ENCODE assay signal across 1 cellular context in genomic region chr17:30104575-30105339, GRCh38.
TF ChIP-seq lines count a peak whose summit lies in the region.

No MANE protein-coding gene starts in this region.

TF ChIP-seq in K562, 482 proteins besides CTCF, POLR2A, EP300 and RAD21 (continued from another document and continues in another):
- TF ChIP-seq, protein P1, sequence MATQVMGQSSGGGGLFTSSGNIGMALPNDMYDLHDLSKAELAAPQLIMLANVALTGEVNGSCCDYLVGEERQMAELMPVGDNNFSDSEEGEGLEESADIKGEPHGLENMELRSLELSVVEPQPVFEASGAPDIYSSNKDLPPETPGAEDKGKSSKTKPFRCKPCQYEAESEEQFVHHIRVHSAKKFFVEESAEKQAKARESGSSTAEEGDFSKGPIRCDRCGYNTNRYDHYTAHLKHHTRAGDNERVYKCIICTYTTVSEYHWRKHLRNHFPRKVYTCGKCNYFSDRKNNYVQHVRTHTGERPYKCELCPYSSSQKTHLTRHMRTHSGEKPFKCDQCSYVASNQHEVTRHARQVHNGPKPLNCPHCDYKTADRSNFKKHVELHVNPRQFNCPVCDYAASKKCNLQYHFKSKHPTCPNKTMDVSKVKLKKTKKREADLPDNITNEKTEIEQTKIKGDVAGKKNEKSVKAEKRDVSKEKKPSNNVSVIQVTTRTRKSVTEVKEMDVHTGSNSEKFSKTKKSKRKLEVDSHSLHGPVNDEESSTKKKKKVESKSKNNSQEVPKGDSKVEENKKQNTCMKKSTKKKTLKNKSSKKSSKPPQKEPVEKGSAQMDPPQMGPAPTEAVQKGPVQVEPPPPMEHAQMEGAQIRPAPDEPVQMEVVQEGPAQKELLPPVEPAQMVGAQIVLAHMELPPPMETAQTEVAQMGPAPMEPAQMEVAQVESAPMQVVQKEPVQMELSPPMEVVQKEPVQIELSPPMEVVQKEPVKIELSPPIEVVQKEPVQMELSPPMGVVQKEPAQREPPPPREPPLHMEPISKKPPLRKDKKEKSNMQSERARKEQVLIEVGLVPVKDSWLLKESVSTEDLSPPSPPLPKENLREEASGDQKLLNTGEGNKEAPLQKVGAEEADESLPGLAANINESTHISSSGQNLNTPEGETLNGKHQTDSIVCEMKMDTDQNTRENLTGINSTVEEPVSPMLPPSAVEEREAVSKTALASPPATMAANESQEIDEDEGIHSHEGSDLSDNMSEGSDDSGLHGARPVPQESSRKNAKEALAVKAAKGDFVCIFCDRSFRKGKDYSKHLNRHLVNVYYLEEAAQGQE (CRISPR knock-in tag; IDR thresholded peaks at IDR 0.05; ENCODE audit: low read depth): no peak
- no peak for TF ChIP-seq PTBP1 (IDR thresholded peaks at IDR 0.05; ENCODE audit: low read depth, low read length)
- no peak for TF ChIP-seq ZNF76 (CRISPR knock-in tag; IDR thresholded peaks at IDR 0.05; ENCODE audit: borderline replicate concordance)
- no peak for TF ChIP-seq ZNF311 (CRISPR knock-in tag; IDR thresholded peaks at IDR 0.05)
- TF ChIP-seq MTF1 (CRISPR knock-in tag; IDR thresholded peaks at IDR 0.05; ENCODE audit: borderline replicate concordance): no peak
- TF ChIP-seq ZNF507 (tag; conservative IDR thresholded peaks at IDR 0.05): no peak
- no peak for TF ChIP-seq C11orf30 (IDR thresholded peaks at IDR 0.05; ENCODE audit: low read depth)
- peak; percentile 34; the same call in 1 of the 2 replicates for TF ChIP-seq FOXJ3 (CRISPR knock-in tag; IDR thresholded peaks at IDR 0.05)
- TF ChIP-seq HES1 (IDR thresholded peaks at IDR 0.05; ENCODE audit: low read depth): no peak
- TF ChIP-seq GABPA (tag; conservative IDR thresholded peaks at IDR 0.05; ENCODE audit: low read depth): 0 out of 2 replicates have a peak, but pooled peaks have one; percentile 12
- no peak; a peak in 2 of 4 replicates for TF ChIP-seq TRIM24 (IDR thresholded peaks at IDR 0.05)
- TF ChIP-seq KLF1 (tag; IDR thresholded peaks at IDR 0.05): no peak
- TF ChIP-seq CBX8 (IDR thresholded peaks at IDR 0.05; ENCODE audit: borderline replicate concordance, extremely low read depth, low read depth, low read length, poor library complexity, severe bottlenecking): no peak
- TF ChIP-seq FIP1L1 (IDR thresholded peaks at IDR 0.05; ENCODE audit: low read depth, low read length, poor library complexity, severe bottlenecking): no peak
- no peak for TF ChIP-seq PHTF2 (CRISPR knock-in tag; IDR thresholded peaks at IDR 0.05)
- TF ChIP-seq FOXK1 (CRISPR knock-in tag; IDR thresholded peaks at IDR 0.05; ENCODE audit: borderline replicate concordance): peak; percentile 76; the same call in 1 of the 2 replicates
- no peak for TF ChIP-seq U2AF2 (optimal IDR thresholded peaks at IDR 0.05; ENCODE audit: low read depth, low read length)
- no peak for TF ChIP-seq HNRNPUL1 (IDR thresholded peaks at IDR 0.05; ENCODE audit: low read length)
- TF ChIP-seq, protein P2, sequence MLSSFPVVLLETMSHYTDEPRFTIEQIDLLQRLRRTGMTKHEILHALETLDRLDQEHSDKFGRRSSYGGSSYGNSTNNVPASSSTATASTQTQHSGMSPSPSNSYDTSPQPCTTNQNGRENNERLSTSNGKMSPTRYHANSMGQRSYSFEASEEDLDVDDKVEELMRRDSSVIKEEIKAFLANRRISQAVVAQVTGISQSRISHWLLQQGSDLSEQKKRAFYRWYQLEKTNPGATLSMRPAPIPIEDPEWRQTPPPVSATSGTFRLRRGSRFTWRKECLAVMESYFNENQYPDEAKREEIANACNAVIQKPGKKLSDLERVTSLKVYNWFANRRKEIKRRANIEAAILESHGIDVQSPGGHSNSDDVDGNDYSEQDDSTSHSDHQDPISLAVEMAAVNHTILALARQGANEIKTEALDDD (IDR thresholded peaks at IDR 0.05): peak; percentile 86
- no peak for TF ChIP-seq HMGN3 (IDR thresholded peaks at IDR 0.05; ENCODE audit: borderline replicate concordance, extremely low read depth, insufficient read length, low read depth, low read length)
- TF ChIP-seq ZNF174 (CRISPR knock-in tag; IDR thresholded peaks at IDR 0.05): no peak
- peak in 1 of 2 experiments; percentile 50; a peak in 1 of 4 replicates for TF ChIP-seq TBL1XR1 (IDR thresholded peaks at IDR 0.05; ENCODE audit: low read length in 2 of 2)
- TF ChIP-seq, protein P3, sequence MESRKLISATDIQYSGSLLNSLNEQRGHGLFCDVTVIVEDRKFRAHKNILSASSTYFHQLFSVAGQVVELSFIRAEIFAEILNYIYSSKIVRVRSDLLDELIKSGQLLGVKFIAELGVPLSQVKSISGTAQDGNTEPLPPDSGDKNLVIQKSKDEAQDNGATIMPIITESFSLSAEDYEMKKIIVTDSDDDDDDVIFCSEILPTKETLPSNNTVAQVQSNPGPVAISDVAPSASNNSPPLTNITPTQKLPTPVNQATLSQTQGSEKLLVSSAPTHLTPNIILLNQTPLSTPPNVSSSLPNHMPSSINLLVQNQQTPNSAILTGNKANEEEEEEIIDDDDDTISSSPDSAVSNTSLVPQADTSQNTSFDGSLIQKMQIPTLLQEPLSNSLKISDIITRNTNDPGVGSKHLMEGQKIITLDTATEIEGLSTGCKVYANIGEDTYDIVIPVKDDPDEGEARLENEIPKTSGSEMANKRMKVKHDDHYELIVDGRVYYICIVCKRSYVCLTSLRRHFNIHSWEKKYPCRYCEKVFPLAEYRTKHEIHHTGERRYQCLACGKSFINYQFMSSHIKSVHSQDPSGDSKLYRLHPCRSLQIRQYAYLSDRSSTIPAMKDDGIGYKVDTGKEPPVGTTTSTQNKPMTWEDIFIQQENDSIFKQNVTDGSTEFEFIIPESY (CRISPR knock-in tag; IDR thresholded peaks at IDR 0.05): no peak
- no peak for TF ChIP-seq ZBTB8A (IDR thresholded peaks at IDR 0.05; ENCODE audit: partially characterized antibody)
- TF ChIP-seq CTBP1 (IDR thresholded peaks at IDR 0.05; ENCODE audit: borderline replicate concordance): peak; percentile 91; the same call in 1 of the 2 replicates
- 0 out of 2 replicates have a peak, but pooled peaks have one; percentile 22 for TF ChIP-seq SREBF1 (IDR thresholded peaks at IDR 0.05; ENCODE audit: borderline replicate concordance, low read depth, low read length)
- TF ChIP-seq, protein P4, sequence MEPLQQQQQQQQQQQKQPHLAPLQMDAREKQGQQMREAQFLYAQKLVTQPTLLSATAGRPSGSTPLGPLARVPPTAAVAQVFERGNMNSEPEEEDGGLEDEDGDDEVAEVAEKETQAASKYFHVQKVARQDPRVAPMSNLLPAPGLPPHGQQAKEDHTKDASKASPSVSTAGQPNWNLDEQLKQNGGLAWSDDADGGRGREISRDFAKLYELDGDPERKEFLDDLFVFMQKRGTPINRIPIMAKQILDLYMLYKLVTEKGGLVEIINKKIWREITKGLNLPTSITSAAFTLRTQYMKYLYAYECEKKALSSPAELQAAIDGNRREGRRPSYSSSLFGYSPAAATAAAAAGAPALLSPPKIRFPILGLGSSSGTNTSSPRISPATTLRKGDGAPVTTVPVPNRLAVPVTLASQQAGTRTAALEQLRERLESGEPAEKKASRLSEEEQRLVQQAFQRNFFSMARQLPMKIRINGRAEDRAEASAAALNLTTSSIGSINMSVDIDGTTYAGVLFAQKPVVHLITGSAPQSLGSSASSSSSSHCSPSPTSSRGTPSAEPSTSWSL (CRISPR knock-in tag; IDR thresholded peaks at IDR 0.05; ENCODE audit: borderline replicate concordance): no peak
- TF ChIP-seq CXXC5 (CRISPR knock-in tag; IDR thresholded peaks at IDR 0.05): peak; percentile 80
- no peak for TF ChIP-seq ZC3H4 (CRISPR knock-in tag; IDR thresholded peaks at IDR 0.05; ENCODE audit: borderline replicate concordance)
- TF ChIP-seq ZNF143 (CRISPR knock-in tag; IDR thresholded peaks at IDR 0.05): no peak
- peak; percentile 63 for TF ChIP-seq ATF3 (IDR thresholded peaks at IDR 0.05)
- TF ChIP-seq ATF3 (CRISPR knock-in tag; conservative IDR thresholded peaks at IDR 0.05): peak; percentile 56; the same call in 1 of the 2 replicates
- TF ChIP-seq MAFK (IDR thresholded peaks at IDR 0.05; ENCODE audit: low read length): peak; percentile 3; the same call in 1 of the 2 replicates
- no peak for TF ChIP-seq ZNF436 (CRISPR knock-in tag; IDR thresholded peaks at IDR 0.05)
- TF ChIP-seq ADNP (tag; IDR thresholded peaks at IDR 0.05): peak; percentile 97
- peak; percentile 58; the same call in 1 of the 2 replicates for TF ChIP-seq NCOR1 (IDR thresholded peaks at IDR 0.05)
- TF ChIP-seq THRAP3 (IDR thresholded peaks at IDR 0.05; ENCODE audit: borderline replicate concordance): no peak
- TF ChIP-seq, protein P5, sequence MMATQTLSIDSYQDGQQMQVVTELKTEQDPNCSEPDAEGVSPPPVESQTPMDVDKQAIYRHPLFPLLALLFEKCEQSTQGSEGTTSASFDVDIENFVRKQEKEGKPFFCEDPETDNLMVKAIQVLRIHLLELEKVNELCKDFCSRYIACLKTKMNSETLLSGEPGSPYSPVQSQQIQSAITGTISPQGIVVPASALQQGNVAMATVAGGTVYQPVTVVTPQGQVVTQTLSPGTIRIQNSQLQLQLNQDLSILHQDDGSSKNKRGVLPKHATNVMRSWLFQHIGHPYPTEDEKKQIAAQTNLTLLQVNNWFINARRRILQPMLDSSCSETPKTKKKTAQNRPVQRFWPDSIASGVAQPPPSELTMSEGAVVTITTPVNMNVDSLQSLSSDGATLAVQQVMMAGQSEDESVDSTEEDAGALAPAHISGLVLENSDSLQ (IDR thresholded peaks at IDR 0.05): peak; percentile 73
- peak; percentile 73 for TF ChIP-seq TFE3 (CRISPR knock-in tag; IDR thresholded peaks at IDR 0.05)
- TF ChIP-seq JUND (IDR thresholded peaks at IDR 0.05; ENCODE audit: borderline replicate concordance, low read depth, low read length): peak; percentile 49; the same call in 1 of the 2 replicates
- TF ChIP-seq JUND (tag; IDR thresholded peaks at IDR 0.05; ENCODE audit: borderline replicate concordance, low read depth, low read length): no peak; the same call in 2 of the 3 replicates
- TF ChIP-seq BRF1 (IDR thresholded peaks at IDR 0.05; ENCODE audit: borderline replicate concordance, extremely low read depth, insufficient read length): no peak
- TF ChIP-seq MTA3 (IDR thresholded peaks at IDR 0.05; ENCODE audit: borderline replicate concordance): peak; percentile 57; the same call in 1 of the 2 replicates
- TF ChIP-seq, protein P6, sequence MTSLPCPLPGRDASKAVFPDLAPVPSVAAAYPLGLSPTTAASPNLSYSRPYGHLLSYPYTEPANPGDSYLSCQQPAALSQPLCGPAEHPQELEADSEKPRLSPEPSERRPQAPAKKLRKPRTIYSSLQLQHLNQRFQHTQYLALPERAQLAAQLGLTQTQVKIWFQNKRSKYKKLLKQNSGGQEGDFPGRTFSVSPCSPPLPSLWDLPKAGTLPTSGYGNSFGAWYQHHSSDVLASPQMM (CRISPR knock-in tag; IDR thresholded peaks at IDR 0.05): no peak
- TF ChIP-seq ZNF707 (CRISPR knock-in tag; conservative IDR thresholded peaks at IDR 0.05): no peak
- no peak for TF ChIP-seq CREB5 (CRISPR knock-in tag; IDR thresholded peaks at IDR 0.05)
- peak; percentile 45 for TF ChIP-seq E2F8 (IDR thresholded peaks at IDR 0.05; ENCODE audit: low read depth, partially characterized antibody)
- TF ChIP-seq LCOR (CRISPR knock-in tag; IDR thresholded peaks at IDR 0.05): peak; percentile 69; the same call in 1 of the 2 replicates
- peak; percentile 87 for TF ChIP-seq RFX1 (IDR thresholded peaks at IDR 0.05)
